In genomic region chr15:82502700-82503339, GRCh38 we compare ENCODE assay signal across 7 cellular contexts. TPM values are rescaled to one million over a fixed set of nuclear protein-coding genes. Genes with fewer than 3 reads are reported as not detected.
DNase-seq lines count a peak whose midpoint lies in the region; ATAC-seq and TF ChIP-seq lines count a peak whose summit lies in the region.
"Not testable (repeated sequence)": the region's sequence is repeated elsewhere in the genome, so short reads cannot be mapped to it uniquely, and the experiment has no call there.

No MANE protein-coding gene starts in this region.

- TF ChIP-seq CTCF in GM12875 (IDR thresholded peaks at IDR 0.05; ENCODE audit: borderline replicate concordance, insufficient read depth, low read depth, low read length) (peak; percentile 12; the same call in 1 of the 2 replicates), HFFc6 (IDR thresholded peaks at IDR 0.05) (peak; percentile 46), LNCaP clone FGC (IDR thresholded peaks at IDR 0.05; ENCODE audit: control insufficient read depth, extremely low read depth, insufficient read depth) (0 out of 2 replicates have a peak, but pooled peaks have one; percentile 21), osteoblast (IDR thresholded peaks at IDR 0.05; ENCODE audit: extremely low read depth, low read depth, low read length) (peak; percentile 5)

- not testable (repeated sequence) for H3K27ac Mint-ChIP-seq in HFFc6; activated CD8-positive, alpha-beta T cell treated with anti-CD3 and anti-CD28 coated beads, Interleukin-2, amount 10 ng/mL, durations not matched to agents 7 days and 5 days

- H3K27me3 ChIP-seq in osteoblast (ENCODE audit: insufficient read depth, low read length), result not testable (repeated sequence)

- not testable (repeated sequence) for DNase-seq in HFFc6; LNCaP clone FGC (ENCODE audit: low read depth); left ventricle myocardium superior; osteoblast (ENCODE audit: insufficient read length, low spot score, missing footprints)
- peak; percentile 42 for DNase-seq in activated CD8-positive, alpha-beta T cell treated with anti-CD3 and anti-CD28 coated beads, Interleukin-2, amount 10 ng/mL, durations not matched to agents 7 days and 5 days
- DNase-seq in central memory CD4-positive, alpha-beta T cell, result peak; percentile 18

- H3K9me3 ChIP-seq in osteoblast (ENCODE audit: low read depth, low read length), result not testable (repeated sequence)

- not testable (repeated sequence) for H3K4me1 Mint-ChIP-seq in HFFc6 (ENCODE audit: low read depth); activated CD8-positive, alpha-beta T cell treated with anti-CD3 and anti-CD28 coated beads, Interleukin-2, amount 10 ng/mL, durations not matched to agents 7 days and 5 days (ENCODE audit: low read depth)

- not testable (repeated sequence) for H3K4me2 ChIP-seq in osteoblast (ENCODE audit: insufficient read depth, low read length)

- H3K36me3 Mint-ChIP-seq in HFFc6 (ENCODE audit: low read depth); activated CD8-positive, alpha-beta T cell treated with anti-CD3 and anti-CD28 coated beads, Interleukin-2, amount 10 ng/mL, durations not matched to agents 7 days and 5 days (ENCODE audit: low read depth): not testable (repeated sequence)

- CTCF ChIA-PET in activated CD8-positive, alpha-beta T cell treated with anti-CD3 and anti-CD28 coated beads, Interleukin-2, amount 10 ng/mL, durations not matched to agents 7 days and 5 days (lab: Charles Lee), result not testable (repeated sequence)

- not testable (repeated sequence) for H3K4me3 Mint-ChIP-seq in HFFc6; activated CD8-positive, alpha-beta T cell treated with anti-CD3 and anti-CD28 coated beads, Interleukin-2, amount 10 ng/mL, durations not matched to agents 7 days and 5 days

- POLR2A ChIA-PET in activated CD8-positive, alpha-beta T cell treated with anti-CD3 and anti-CD28 coated beads, Interleukin-2, amount 10 ng/mL, durations not matched to agents 7 days and 5 days (lab: Charles Lee), result not testable (repeated sequence)

- ATAC-seq in activated CD8-positive, alpha-beta T cell treated with anti-CD3 and anti-CD28 coated beads, Interleukin-2, amount 10 ng/mL, durations not matched to agents 7 days and 5 days, result peak; percentile 83
- ATAC-seq in left ventricle myocardium superior, result peak; percentile 80

- not testable (repeated sequence) for H3K36me3 ChIP-seq in osteoblast (ENCODE audit: insufficient read depth, low read length)

- not testable (repeated sequence) for H3K27ac ChIP-seq in osteoblast (ENCODE audit: low read depth, low read length)

- H3K4me1 ChIP-seq in osteoblast (ENCODE audit: insufficient read depth, low read length), result not testable (repeated sequence)

- H3K79me2 ChIP-seq in osteoblast (ENCODE audit: insufficient read depth, low read length), result not testable (repeated sequence)

- H3K9me3 Mint-ChIP-seq in HFFc6; activated CD8-positive, alpha-beta T cell treated with anti-CD3 and anti-CD28 coated beads, Interleukin-2, amount 10 ng/mL, durations not matched to agents 7 days and 5 days (ENCODE audit: insufficient read depth): not testable (repeated sequence)

- not testable (repeated sequence) for H2AFZ ChIP-seq in osteoblast (ENCODE audit: low read length)

- not testable (repeated sequence) for H3K4me3 ChIP-seq in GM12875 (ENCODE audit: low read depth, low read length); LNCaP clone FGC (ENCODE audit: low read depth, low read length); osteoblast (ENCODE audit: insufficient read depth, low read length)

- H3K27me3 Mint-ChIP-seq in HFFc6 (ENCODE audit: insufficient read depth); activated CD8-positive, alpha-beta T cell treated with anti-CD3 and anti-CD28 coated beads, Interleukin-2, amount 10 ng/mL, durations not matched to agents 7 days and 5 days (ENCODE audit: low read depth): not testable (repeated sequence)

- intact Hi-C loops in left ventricle myocardium superior (cut with micrococcal nuclease), result not testable (repeated sequence)

- H4K20me1 ChIP-seq in osteoblast (ENCODE audit: insufficient read depth, low read length), result not testable (repeated sequence)

RNA-seq across cellular contexts. Expression of gene RPS17, which starts 37.4 kb away (rescaled TPM):
- 1,000 to 10,000 TPM; 1,467 to 1,843 (median 1,822) TPM for total RNA-seq in HFFc6 (2021; fragmentation: NEBNext Ultra II Directional; extraction: Animal tissue kit (Norgen Biotek cat#: 25700))
- 1,000 to 10,000 TPM; 1,755 to 1,800 TPM for total RNA-seq in activated CD8-positive, alpha-beta T cell treated with anti-CD3 and anti-CD28 coated beads, Interleukin-2, amount 10 ng/mL, durations not matched to agents 7 days and 5 days
- 717 TPM for total RNA-seq in left ventricle myocardium superior
- 1,188 and 1,195 TPM in 2 replicates for total RNA-seq in osteoblast
